Comparison of ENCODE assay signal across 13 cellular contexts in genomic region chr1:214640431-214641213, GRCh38.
"Had no signal": no experiment of that assay in that cellular context is flagged by ENCODE, and none has a peak within 500 bp of the region (broad histone marks: within the 10 kb centered on the region; RNA-seq: fewer than 3 reads in every experiment).

No MANE protein-coding gene starts in this region.

- H3K27ac Mint-ChIP-seq: activated CD4-positive, alpha-beta memory T cell treated with anti-CD3 and anti-CD28 coated beads for 36 hours; naive B cell; stimulated activated effector memory CD8-positive, alpha-beta T cell treated with anti-CD3 and anti-CD28 coated beads, Interleukin-12 subunit alpha, Interleukin-12 subunit beta, amount 100 ng/mL, for 72 hours had no signal

- H3K27me3 ChIP-seq: left lung, tibial artery, vagina had no signal

- H3K4me1 ChIP-seq: left lung, parathyroid adenoma, tibial artery, vagina had no signal

- H3K4me3 Mint-ChIP-seq: activated CD4-positive, alpha-beta memory T cell treated with anti-CD3 and anti-CD28 coated beads for 36 hours; naive B cell; stimulated activated effector memory CD8-positive, alpha-beta T cell treated with anti-CD3 and anti-CD28 coated beads, Interleukin-12 subunit alpha, Interleukin-12 subunit beta, amount 100 ng/mL, for 72 hours had no signal

- H3K79me2 ChIP-seq: parathyroid adenoma had no signal

- H3K36me3 ChIP-seq: tibial artery, vagina had no signal

- H3K9me3 ChIP-seq: left lung, tibial artery, vagina had no signal

- H3K4me3 ChIP-seq: left lung, tibial artery, vagina had no signal

- ATAC-seq: activated CD4-positive, CD25-positive, alpha-beta regulatory T cell treated with anti-CD3 and anti-CD28 coated beads, Interleukin-2, amount 50 U/mL, for 24 hours; left lung; stimulated activated effector memory CD8-positive, alpha-beta T cell treated with anti-CD3 and anti-CD28 coated beads, Interleukin-12 subunit alpha, Interleukin-12 subunit beta, amount 100 ng/mL, for 72 hours had no signal

- H3K27me3 Mint-ChIP-seq: activated CD4-positive, alpha-beta memory T cell treated with anti-CD3 and anti-CD28 coated beads for 36 hours; naive B cell had no signal

- H2AFZ ChIP-seq: parathyroid adenoma had no signal

- H3K27ac ChIP-seq: left lung, parathyroid adenoma, tibial artery, vagina had no signal

- H3K4me1 Mint-ChIP-seq: naive B cell; stimulated activated effector memory CD8-positive, alpha-beta T cell treated with anti-CD3 and anti-CD28 coated beads, Interleukin-12 subunit alpha, Interleukin-12 subunit beta, amount 100 ng/mL, for 72 hours had no signal

- H3K9ac ChIP-seq: parathyroid adenoma had no signal

- H3K36me3 Mint-ChIP-seq: naive B cell had no signal

- H3K9me3 Mint-ChIP-seq: naive B cell; stimulated activated effector memory CD8-positive, alpha-beta T cell treated with anti-CD3 and anti-CD28 coated beads, Interleukin-12 subunit alpha, Interleukin-12 subunit beta, amount 100 ng/mL, for 72 hours had no signal

- DNase-seq: activated CD4-positive, alpha-beta memory T cell treated with anti-CD3 and anti-CD28 coated beads for 36 hours; activated CD8-positive, alpha-beta memory T cell treated with anti-CD3 and anti-CD28 coated beads, Interleukin-2, amount 50 U/mL, for 4 hours; activated naive CD4-positive, alpha-beta T cell treated with Interleukin-2 at 50 U/mL for 16 hours; left lung; mammary epithelial cell; naive B cell; stimulated activated CD4-positive, alpha-beta T cell treated with anti-CD3 and anti-CD28 coated beads, Interleukin-12 subunit alpha, Interleukin-12 subunit beta, amount 100 ng/mL, for 4 hours; T1000; tibial artery had no signal
